Comparison of ENCODE assay signal across 23 cellular contexts in the genomic region with DNA sequence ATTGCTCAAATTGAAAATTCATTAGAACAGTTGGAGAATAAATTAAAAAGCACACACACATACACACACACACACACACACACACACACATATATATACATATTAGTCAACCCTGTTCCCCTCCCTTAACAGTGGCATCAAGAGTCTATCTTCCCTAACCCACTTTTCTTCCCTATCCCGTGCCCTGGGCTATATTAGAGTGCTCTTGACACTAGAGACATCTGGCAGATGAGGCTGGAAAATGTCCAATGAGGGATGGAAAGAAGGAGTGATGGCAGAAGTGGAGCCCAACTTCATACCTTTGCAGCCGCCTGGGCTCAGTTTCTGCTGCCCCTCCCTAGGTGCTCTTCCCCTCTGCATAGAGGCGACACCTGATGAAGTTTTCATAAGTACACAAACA.
DNase-seq lines count a peak whose midpoint lies in the region; ATAC-seq and TF ChIP-seq lines count a peak whose summit lies in the region.
"Had no signal": no experiment of that assay in that cellular context is flagged by ENCODE, and none has a peak within 500 bp of the region (broad histone marks: within the 10 kb centered on the region; RNA-seq: fewer than 3 reads in every experiment).

No MANE protein-coding gene starts in this region.

- H3K36me3 ChIP-seq in SK-N-SH (replicated peaks in 1 of 2; ENCODE audit: control insufficient read depth in 1 of 2, insufficient read depth in 2 of 2, low read length in 1 of 2) = no peaks in the 10 kb centered on the region
- H3K36me3 ChIP-seq in SK-N-MC (ENCODE audit: insufficient read depth, low read length) = no peaks in the 10 kb centered on the region

- POLR2A ChIA-PET in SK-N-SH (lab: Yijun Ruan, JAX) = no interaction called here

- CTCF ChIA-PET in SK-N-SH (lab: Yijun Ruan, JAX) = no interaction called here

- no peak overlapping the region for H3K4me2 ChIP-seq in SK-N-SH

- TF ChIP-seq CTCF in SK-N-SH (IDR thresholded peaks at IDR 0.05) = no peak

- H3K27ac ChIP-seq in SK-N-SH (ENCODE audit: low read depth in 2 of 2, low read length in 1 of 2) (no peak overlapping the region), SK-N-MC (0 out of 2 replicates have a peak overlapping the region, but pooled peaks have one; percentile 38)

- H3K9ac ChIP-seq in SK-N-SH (no peak overlapping the region), SK-N-MC (ENCODE audit: insufficient read length) (no peak overlapping the region)

- TF ChIP-seq EP300 in SK-N-SH (IDR thresholded peaks at IDR 0.05; ENCODE audit: borderline replicate concordance in 1 of 2, low read depth in 1 of 2, low read length in 1 of 2) = peak in 1 of 2 experiments; percentile 47; a peak in 1 of 4 replicates

- peaks cover 3 to 9% of the 10 kb centered on the region in 2 experiments; a peak in 2 of 4 replicates for H3K4me1 ChIP-seq in SK-N-SH (ENCODE audit: control insufficient read depth in 1 of 2, insufficient read depth in 2 of 2, low read depth in 1 of 2, low read length in 1 of 2)

- TF ChIP-seq RAD21 in SK-N-SH (IDR thresholded peaks at IDR 0.05; ENCODE audit: low read length) = no peak

- intact Hi-C loops in sciatic nerve (cut with DNase I) = no loop called here

- DNase-seq in SK-N-SH = peak; percentile 49
- peak; percentile 56 to 80 for DNase-seq in NCI-H526 (lab: John Stamatoyannopoulos, UW)
- no peak for DNase-seq in SK-N-MC (ENCODE audit: low read depth, low spot score)
- DNase-seq in sciatic nerve (ENCODE audit: low spot score) = no peak
- no peak for DNase-seq in GM19238 (ENCODE audit: insufficient read length, low spot score)
- DNase-seq in stimulated activated CD4-positive, alpha-beta T cell treated with anti-CD3 and anti-CD28 coated beads, Interleukin-15, amount 100 ng/mL, for 24 hours = no peak
- DNase-seq: C1 segment of cervical spinal cord; CD4-positive, alpha-beta memory T cell; COR-L47; DMS79 treated with DMSO at 0.1 percent for 48 hours; GF-D8; Karpas-422; NCI-H1092; NCI-H1417 treated with DMSO at 0.1 percent for 48 hours; NCI-H1694 treated with DMSO at 0.1 percent for 48 hours; NCI-H2081; NCI-H2171 treated with DMSO at 0.1 percent for 48 hours; NCI-H345; NCI-H510A treated with DMSO at 0.1 percent for 48 hours; NCI-H774; T-helper 1 cell had no signal

- no peaks in the 10 kb centered on the region for H3K27me3 ChIP-seq in SK-N-SH (ENCODE audit: insufficient read depth)

- H3K79me2 ChIP-seq in SK-N-SH (ENCODE audit: insufficient read depth) = no peaks in the 10 kb centered on the region

- no peak overlapping the region for H2AFZ ChIP-seq in SK-N-SH (ENCODE audit: low read depth)

- no peaks in the 10 kb centered on the region for H3F3A ChIP-seq in SK-N-SH (replicated peaks; ENCODE audit: insufficient read depth)

- H3K9me3 ChIP-seq in SK-N-SH (no peaks in the 10 kb centered on the region), SK-N-MC (ENCODE audit: low read depth, low read length) (no peaks in the 10 kb centered on the region)

- no peaks in the 10 kb centered on the region for H4K20me1 ChIP-seq in SK-N-SH (ENCODE audit: insufficient read depth)

- WGBS in SK-N-SH (ENCODE audit: low lambda C conversion rate) = 81% methylated on average over 3 of the region's 3 CpGs

- ATAC-seq in SK-N-SH treated with all-trans-retinoic acid at 6 μM for 48 hours = no peak; the same call in 2 of the 3 replicates
- peak; percentile 22 for ATAC-seq in sciatic nerve
- ATAC-seq: Panc1 had no signal

- no peaks in the 10 kb centered on the region for H3K9me2 ChIP-seq in SK-N-SH

- H3K4me3 ChIP-seq in SK-N-SH (ENCODE audit: low read depth in 2 of 2, low read length in 1 of 2) (no peak overlapping the region), SK-N-MC (no peak overlapping the region)

TF ChIP-seq in SK-N-SH, 30 proteins besides CTCF, POLR2A, EP300 and RAD21:
- TF ChIP-seq GATA2 (CRISPR knock-in tag; IDR thresholded peaks at IDR 0.05) (peak; percentile 57), FOXM1 (IDR thresholded peaks at IDR 0.05; ENCODE audit: low read depth) (no peak), RCOR1 (IDR thresholded peaks at IDR 0.05; ENCODE audit: low read length) (peak; percentile 55; the same call in 1 of the 2 replicates)
TF ChIP-seq in SK-N-SH: peak in this region for 2.

TF ChIP-seq in SK-N-SH treated with all-trans-retinoic acid at 6 μM for 48 hours, 23 proteins besides CTCF, POLR2A, EP300 and RAD21 (continues in another document):
- TF ChIP-seq, protein P1, sequence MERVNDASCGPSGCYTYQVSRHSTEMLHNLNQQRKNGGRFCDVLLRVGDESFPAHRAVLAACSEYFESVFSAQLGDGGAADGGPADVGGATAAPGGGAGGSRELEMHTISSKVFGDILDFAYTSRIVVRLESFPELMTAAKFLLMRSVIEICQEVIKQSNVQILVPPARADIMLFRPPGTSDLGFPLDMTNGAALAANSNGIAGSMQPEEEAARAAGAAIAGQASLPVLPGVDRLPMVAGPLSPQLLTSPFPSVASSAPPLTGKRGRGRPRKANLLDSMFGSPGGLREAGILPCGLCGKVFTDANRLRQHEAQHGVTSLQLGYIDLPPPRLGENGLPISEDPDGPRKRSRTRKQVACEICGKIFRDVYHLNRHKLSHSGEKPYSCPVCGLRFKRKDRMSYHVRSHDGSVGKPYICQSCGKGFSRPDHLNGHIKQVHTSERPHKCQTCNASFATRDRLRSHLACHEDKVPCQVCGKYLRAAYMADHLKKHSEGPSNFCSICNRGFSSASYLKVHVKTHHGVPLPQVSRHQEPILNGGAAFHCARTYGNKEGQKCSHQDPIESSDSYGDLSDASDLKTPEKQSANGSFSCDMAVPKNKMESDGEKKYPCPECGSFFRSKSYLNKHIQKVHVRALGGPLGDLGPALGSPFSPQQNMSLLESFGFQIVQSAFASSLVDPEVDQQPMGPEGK (CRISPR knock-in tag; IDR thresholded peaks at IDR 0.05; ENCODE audit: borderline replicate concordance) = no peak
- TF ChIP-seq, protein P2, sequence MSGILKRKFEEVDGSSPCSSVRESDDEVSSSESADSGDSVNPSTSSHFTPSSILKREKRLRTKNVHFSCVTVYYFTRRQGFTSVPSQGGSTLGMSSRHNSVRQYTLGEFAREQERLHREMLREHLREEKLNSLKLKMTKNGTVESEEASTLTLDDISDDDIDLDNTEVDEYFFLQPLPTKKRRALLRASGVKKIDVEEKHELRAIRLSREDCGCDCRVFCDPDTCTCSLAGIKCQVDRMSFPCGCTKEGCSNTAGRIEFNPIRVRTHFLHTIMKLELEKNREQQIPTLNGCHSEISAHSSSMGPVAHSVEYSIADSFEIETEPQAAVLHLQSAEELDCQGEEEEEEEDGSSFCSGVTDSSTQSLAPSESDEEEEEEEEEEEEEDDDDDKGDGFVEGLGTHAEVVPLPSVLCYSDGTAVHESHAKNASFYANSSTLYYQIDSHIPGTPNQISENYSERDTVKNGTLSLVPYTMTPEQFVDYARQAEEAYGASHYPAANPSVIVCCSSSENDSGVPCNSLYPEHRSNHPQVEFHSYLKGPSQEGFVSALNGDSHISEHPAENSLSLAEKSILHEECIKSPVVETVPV (CRISPR knock-in tag; IDR thresholded peaks at IDR 0.05) = no peak
- TF ChIP-seq TOX (CRISPR knock-in tag; IDR thresholded peaks at IDR 0.05; ENCODE audit: borderline replicate concordance) (no peak), ZNF70 (CRISPR knock-in tag; IDR thresholded peaks at IDR 0.05) (no peak), RARB (CRISPR knock-in tag; IDR thresholded peaks at IDR 0.05) (no peak), ESRRG (CRISPR knock-in tag; IDR thresholded peaks at IDR 0.05) (no peak), GLIS3 (CRISPR knock-in tag; IDR thresholded peaks at IDR 0.05) (no peak), BACH2 (CRISPR knock-in tag; IDR thresholded peaks at IDR 0.05; ENCODE audit: borderline replicate concordance) (no peak), CSDC2 (CRISPR knock-in tag; IDR thresholded peaks at IDR 0.05) (no peak), ZNF565 (CRISPR knock-in tag; conservative IDR thresholded peaks at IDR 0.05; ENCODE audit: low read depth) (no peak), ZNF8 (CRISPR knock-in tag; IDR thresholded peaks at IDR 0.05) (no peak), OSR1 (CRISPR knock-in tag; IDR thresholded peaks at IDR 0.05) (no peak), ISL1 (CRISPR knock-in tag; IDR thresholded peaks at IDR 0.05) (no peak)
- TF ChIP-seq, protein P3, sequence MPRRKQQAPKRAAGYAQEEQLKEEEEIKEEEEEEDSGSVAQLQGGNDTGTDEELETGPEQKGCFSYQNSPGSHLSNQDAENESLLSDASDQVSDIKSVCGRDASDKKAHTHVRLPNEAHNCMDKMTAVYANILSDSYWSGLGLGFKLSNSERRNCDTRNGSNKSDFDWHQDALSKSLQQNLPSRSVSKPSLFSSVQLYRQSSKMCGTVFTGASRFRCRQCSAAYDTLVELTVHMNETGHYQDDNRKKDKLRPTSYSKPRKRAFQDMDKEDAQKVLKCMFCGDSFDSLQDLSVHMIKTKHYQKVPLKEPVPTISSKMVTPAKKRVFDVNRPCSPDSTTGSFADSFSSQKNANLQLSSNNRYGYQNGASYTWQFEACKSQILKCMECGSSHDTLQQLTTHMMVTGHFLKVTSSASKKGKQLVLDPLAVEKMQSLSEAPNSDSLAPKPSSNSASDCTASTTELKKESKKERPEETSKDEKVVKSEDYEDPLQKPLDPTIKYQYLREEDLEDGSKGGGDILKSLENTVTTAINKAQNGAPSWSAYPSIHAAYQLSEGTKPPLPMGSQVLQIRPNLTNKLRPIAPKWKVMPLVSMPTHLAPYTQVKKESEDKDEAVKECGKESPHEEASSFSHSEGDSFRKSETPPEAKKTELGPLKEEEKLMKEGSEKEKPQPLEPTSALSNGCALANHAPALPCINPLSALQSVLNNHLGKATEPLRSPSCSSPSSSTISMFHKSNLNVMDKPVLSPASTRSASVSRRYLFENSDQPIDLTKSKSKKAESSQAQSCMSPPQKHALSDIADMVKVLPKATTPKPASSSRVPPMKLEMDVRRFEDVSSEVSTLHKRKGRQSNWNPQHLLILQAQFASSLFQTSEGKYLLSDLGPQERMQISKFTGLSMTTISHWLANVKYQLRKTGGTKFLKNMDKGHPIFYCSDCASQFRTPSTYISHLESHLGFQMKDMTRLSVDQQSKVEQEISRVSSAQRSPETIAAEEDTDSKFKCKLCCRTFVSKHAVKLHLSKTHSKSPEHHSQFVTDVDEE (CRISPR knock-in tag; IDR thresholded peaks at IDR 0.05) = no peak
- TF ChIP-seq, protein P4, sequence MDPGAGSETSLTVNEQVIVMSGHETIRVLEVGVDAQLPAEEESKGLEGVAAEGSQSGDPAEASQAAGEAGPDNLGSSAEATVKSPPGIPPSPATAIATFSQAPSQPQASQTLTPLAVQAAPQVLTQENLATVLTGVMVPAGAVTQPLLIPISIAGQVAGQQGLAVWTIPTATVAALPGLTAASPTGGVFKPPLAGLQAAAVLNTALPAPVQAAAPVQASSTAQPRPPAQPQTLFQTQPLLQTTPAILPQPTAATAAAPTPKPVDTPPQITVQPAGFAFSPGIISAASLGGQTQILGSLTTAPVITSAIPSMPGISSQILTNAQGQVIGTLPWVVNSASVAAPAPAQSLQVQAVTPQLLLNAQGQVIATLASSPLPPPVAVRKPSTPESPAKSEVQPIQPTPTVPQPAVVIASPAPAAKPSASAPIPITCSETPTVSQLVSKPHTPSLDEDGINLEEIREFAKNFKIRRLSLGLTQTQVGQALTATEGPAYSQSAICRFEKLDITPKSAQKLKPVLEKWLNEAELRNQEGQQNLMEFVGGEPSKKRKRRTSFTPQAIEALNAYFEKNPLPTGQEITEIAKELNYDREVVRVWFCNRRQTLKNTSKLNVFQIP (CRISPR knock-in tag; IDR thresholded peaks at IDR 0.05; ENCODE audit: borderline replicate concordance, low read depth) = no peak

Comparison
In these comparisons a context has a peak if more than half of its experiments do, and no peak if none do; other contexts are left out.
1. DNase-seq: peak in SK-N-SH (single experiment) and NCI-H526 (2 of 2); none in SK-N-MC (single experiment), sciatic nerve (single experiment), GM19238 (single experiment) and stimulated activated CD4-positive, alpha-beta T cell treated with anti-CD3 and anti-CD28 coated beads, Interleukin-15, amount 100 ng/mL, for 24 hours (single experiment).